In the genomic region with DNA sequence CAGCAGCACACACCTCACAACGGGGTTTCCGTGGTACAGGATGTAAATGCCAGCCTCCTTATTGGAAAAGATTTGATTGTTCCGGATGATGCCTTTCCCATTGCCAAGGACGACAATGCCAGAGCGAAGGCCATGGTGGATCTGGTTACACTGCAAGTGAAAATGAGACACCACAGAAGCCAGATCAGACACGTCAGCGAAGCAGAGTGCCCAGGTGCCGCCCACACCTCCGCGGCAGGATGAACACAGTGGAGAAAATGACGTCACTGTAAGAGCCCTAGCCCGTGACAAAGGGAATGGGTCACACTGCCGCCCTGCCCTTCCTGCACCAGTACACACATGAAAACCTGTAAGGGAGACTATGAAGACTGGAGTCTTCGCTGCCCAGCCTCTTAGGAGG, we compare ENCODE assay signal across 8 cellular contexts. TPM values are rescaled to one million over a fixed set of nuclear protein-coding genes. Genes with fewer than 3 reads are reported as not detected.
DNase-seq lines count a peak whose midpoint lies in the region; ATAC-seq and TF ChIP-seq lines count a peak whose summit lies in the region.

No MANE protein-coding gene starts in this region.

- WGBS in neuronal stem cell (ENCODE audit: extremely low coverage in 2 of 2, insufficient read length in 2 of 2, insufficient replicate concordance in 1 of 2), 2 donors, result no CpG with 5 or more reads among the region's 14 CpGs

- no peak overlapping the region for H2AK5ac ChIP-seq in neuronal stem cell (ENCODE audit: low read depth, low read length)

- no peak overlapping the region for H3K4me2 ChIP-seq in neuronal stem cell (ENCODE audit: insufficient read depth, low read length, poor library complexity, severe bottlenecking)

- no peak overlapping the region for H3K4ac ChIP-seq in neuronal stem cell (ENCODE audit: low read length)

- no peak overlapping the region for H2BK5ac ChIP-seq in neuronal stem cell (ENCODE audit: low read length)

- in situ Hi-C loops in GM13977 (cut with MboI; ENCODE audit: low pct_unique_long_range_greater_than_20kb, low sequenced_read_pairs, unreplicated experiment), result no loop called here

- no peak overlapping the region for H2BK120ac ChIP-seq in neuronal stem cell (ENCODE audit: low read depth, low read length)

- peak; percentile 76 for DNase-seq in GM13977 (ENCODE audit: low spot score)
- peak in 2 of 3 experiments; percentile 36 to 48 for DNase-seq in activated CD8-positive, alpha-beta memory T cell treated with anti-CD3 and anti-CD28 coated beads for 48 hours (ENCODE audit: low read depth in 2 of 3, low spot score in 2 of 3)
- peak; percentile 33 to 62 for DNase-seq in left colon
- DNase-seq in KG1 (lab: John Stamatoyannopoulos, UW), result no peak
- no peak for DNase-seq in neuronal stem cell (ENCODE audit: low spot score)

- no peak overlapping the region for H3K23ac ChIP-seq in neuronal stem cell (ENCODE audit: low read depth, low read length, poor library complexity)

- H3K4me3 Mint-ChIP-seq in stimulated activated memory B cell treated with anti-CD40 and anti-IgM and Interleukin-4, amounts not matched to agents 10 μg/mL and 1 μg/mL and 100 μg/mL, for 72 hours, result peak overlapping the region; percentile 60

- no peaks in the 10 kb centered on the region for H3K27me3 ChIP-seq in neuronal stem cell (ENCODE audit: control insufficient read depth in 3 of 3, insufficient read depth in 3 of 3, low read depth in 1 of 3, low read length in 3 of 3)

- no peak overlapping the region for H3K14ac ChIP-seq in neuronal stem cell (ENCODE audit: low read length)

- TF ChIP-seq CTCF in GM13977 (IDR thresholded peaks at IDR 0.05; ENCODE audit: extremely low read depth, insufficient read depth, missing control alignments), result no peak

- H4K91ac ChIP-seq in neuronal stem cell (ENCODE audit: low read depth, low read length, poor library complexity), result no peak overlapping the region

- no peaks in the 10 kb centered on the region for H3K79me1 ChIP-seq in neuronal stem cell (ENCODE audit: low read depth, low read length)

- ATAC-seq in HG03442 (IDR thresholded peaks at IDR 0.05; ENCODE audit: unreplicated experiment), result peak; percentile 68
- ATAC-seq in left colon, result no peak
- ATAC-seq in stimulated activated memory B cell treated with anti-CD40 and anti-IgM and Interleukin-4, amounts not matched to agents 10 μg/mL and 1 μg/mL and 100 μg/mL, for 72 hours, result peak; percentile 91
- ATAC-seq in GM18861 (IDR thresholded peaks at IDR 0.05; ENCODE audit: unreplicated experiment), result no peak

- no peaks in the 10 kb centered on the region for H3K9me3 Mint-ChIP-seq in stimulated activated memory B cell treated with anti-CD40 and anti-IgM and Interleukin-4, amounts not matched to agents 10 μg/mL and 1 μg/mL and 100 μg/mL, for 72 hours

- H4K8ac ChIP-seq in neuronal stem cell (ENCODE audit: low read depth, low read length), result no peak overlapping the region

- H3K27me3 Mint-ChIP-seq in stimulated activated memory B cell treated with anti-CD40 and anti-IgM and Interleukin-4, amounts not matched to agents 10 μg/mL and 1 μg/mL and 100 μg/mL, for 72 hours, result no peaks in the 10 kb centered on the region

- H3K9me3 ChIP-seq in neuronal stem cell (replicated peaks in 1 of 2; ENCODE audit: control insufficient read depth in 2 of 2, insufficient read depth in 1 of 2, low read depth in 1 of 2, low read length in 2 of 2), result no peaks in the 10 kb centered on the region

- H3K27ac ChIP-seq in neuronal stem cell (replicated peaks; ENCODE audit: low read length), result no peak overlapping the region

- H3K4me1 ChIP-seq in neuronal stem cell (ENCODE audit: control insufficient read depth in 2 of 2, insufficient read depth in 1 of 2, low read depth in 1 of 2, low read length in 2 of 2), result peaks cover 0 to under 1% of the 10 kb centered on the region in 2 donors

- H3K4me3 ChIP-seq in neuronal stem cell (ENCODE audit: low read length in 2 of 2), result peak overlapping the region in 1 of 2 donors; percentile 27

- H3K4me1 Mint-ChIP-seq in stimulated activated memory B cell treated with anti-CD40 and anti-IgM and Interleukin-4, amounts not matched to agents 10 μg/mL and 1 μg/mL and 100 μg/mL, for 72 hours, result peaks cover 44% of the 10 kb centered on the region

- H3K9ac ChIP-seq in neuronal stem cell (ENCODE audit: low read depth, low read length, poor library complexity), result no peak overlapping the region

- H3K18ac ChIP-seq in neuronal stem cell (ENCODE audit: low read length), result no peak overlapping the region

- H2BK15ac ChIP-seq in neuronal stem cell (ENCODE audit: low read length), result no peak overlapping the region

- peak overlapping the region; percentile 95 for H3K27ac Mint-ChIP-seq in stimulated activated memory B cell treated with anti-CD40 and anti-IgM and Interleukin-4, amounts not matched to agents 10 μg/mL and 1 μg/mL and 100 μg/mL, for 72 hours

- peaks cover 44% of the 10 kb centered on the region for H3K36me3 Mint-ChIP-seq in stimulated activated memory B cell treated with anti-CD40 and anti-IgM and Interleukin-4, amounts not matched to agents 10 μg/mL and 1 μg/mL and 100 μg/mL, for 72 hours

- no peak overlapping the region for H2AFZ ChIP-seq in neuronal stem cell (ENCODE audit: low read length)

- no peak overlapping the region for H2BK12ac ChIP-seq in neuronal stem cell (ENCODE audit: low read length)

- intact Hi-C loops in left colon (cut with DNase I, micrococcal nuclease), result no loop called here

- H3K36me3 ChIP-seq in neuronal stem cell (replicated peaks in 1 of 2; ENCODE audit: control insufficient read depth in 2 of 2, insufficient read depth in 2 of 2, low read length in 2 of 2), result peaks cover 32 to 74% of the 10 kb centered on the region in 2 donors

RNA-seq across cellular contexts. Expression of a gene that starts 43.4 kb away (rescaled TPM):
- 10 to 100 TPM in 1 of 2 donors, 1 to 10 TPM in 1; 8.5 to 11.4 TPM for total RNA-seq in left colon
- polyA plus RNA-seq in neuronal stem cell (2013, experiment 1 of 2), result 23.1 TPM
- polyA plus RNA-seq in neuronal stem cell (2013, experiment 2 of 2), result 21.5 TPM

RNA-seq across cellular contexts. Expression of a gene that starts 47.1 kb away (rescaled TPM):
- 1 to 10 TPM; 4.0 to 4.4 TPM for total RNA-seq in left colon
- polyA plus RNA-seq in neuronal stem cell (2013, experiment 1 of 2), result 11.9 TPM
- polyA plus RNA-seq in neuronal stem cell (2013, experiment 2 of 2), result 12.4 TPM

Comparison
In these comparisons a context has a peak if more than half of its experiments do, and no peak if none do; other contexts are left out.
1. DNase-seq: peak in GM13977 (single experiment), activated CD8-positive, alpha-beta memory T cell treated with anti-CD3 and anti-CD28 coated beads for 48 hours (2 of 3) and left colon (2 of 2); none in KG1 (single experiment) and neuronal stem cell (single experiment).
2. ATAC-seq: peak in HG03442 (single experiment) and stimulated activated memory B cell treated with anti-CD40 and anti-IgM and Interleukin-4, amounts not matched to agents 10 μg/mL and 1 μg/mL and 100 μg/mL, for 72 hours (single experiment); none in left colon (single experiment) and GM18861 (single experiment).